Comparison of ENCODE assay signal across 9 cellular contexts in genomic region chr1:43947890-43948437, GRCh38. TPM values are rescaled to one million over a fixed set of nuclear protein-coding genes. Genes with fewer than 3 reads are reported as not detected.
DNase-seq lines count a peak whose midpoint lies in the region; ATAC-seq and TF ChIP-seq lines count a peak whose summit lies in the region.
"Had no signal": no experiment of that assay in that cellular context is flagged by ENCODE, and none has a peak within 500 bp of the region (broad histone marks: within the 10 kb centered on the region; RNA-seq: fewer than 3 reads in every experiment).

No MANE protein-coding gene starts in this region.

- H3K27ac Mint-ChIP-seq in CD14-positive monocyte (peak overlapping the region in 5 of 7 donors; percentile 66 to 98 (median 96)), neural progenitor cell (peak overlapping the region; percentile 58)
- H3K27ac Mint-ChIP-seq in dendritic cell treated with granulocyte-macrophage colony-stimulating factor and Interleukin-4, amounts not matched to agents 40 ng/mL and 50 ng/mL, for 4 days = peak overlapping the region; percentile 93

- peaks cover 18% of the 10 kb centered on the region for H3F3A ChIP-seq in neural progenitor cell (ENCODE audit: low read depth)

- TF ChIP-seq CTCF in CD14-positive monocyte (IDR thresholded peaks at IDR 0.05) (no peak), NB4 (IDR thresholded peaks at IDR 0.05; ENCODE audit: low read depth, low read length) (no peak), neural progenitor cell (IDR thresholded peaks at IDR 0.05) (no peak)

- H3K27me3 ChIP-seq in neural progenitor cell = no peaks in the 10 kb centered on the region

- H3K9me3 Mint-ChIP-seq in CD14-positive monocyte (no peaks in the 10 kb centered on the region), neural progenitor cell (no peaks in the 10 kb centered on the region)
- H3K9me3 Mint-ChIP-seq in dendritic cell treated with granulocyte-macrophage colony-stimulating factor and Interleukin-4, amounts not matched to agents 40 ng/mL and 50 ng/mL, for 4 days = no peaks in the 10 kb centered on the region

- H3K36me3 Mint-ChIP-seq in CD14-positive monocyte (peaks cover 14 to 20% of the 10 kb centered on the region in 2 donors), neural progenitor cell (peaks cover 5% of the 10 kb centered on the region)
- H3K36me3 Mint-ChIP-seq in dendritic cell treated with granulocyte-macrophage colony-stimulating factor and Interleukin-4, amounts not matched to agents 40 ng/mL and 50 ng/mL, for 4 days (ENCODE audit: low read depth) = peaks cover 48% of the 10 kb centered on the region

- intact Hi-C loops in CD14-positive monocyte (cut with micrococcal nuclease) = loop anchor here in 1 of 2 donors (2.0 to 10.0 kb wide), 3 partner anchors 27 to 293 kb away; partner anchors contain the start of genes ATP6V0B, KDM4A and ST3GAL3
- intact Hi-C loops in dendritic cell treated with granulocyte-macrophage colony-stimulating factor and Interleukin-4, amounts not matched to agents 40 ng/mL and 50 ng/mL, for 4 days (cut with micrococcal nuclease) = loop anchor here (2.0 to 10.0 kb wide), 2 partner anchors 43 to 87 kb away; partner anchors contain the start of genes CCDC24 and SLC6A9

- peak overlapping the region; percentile 85 for H3K4me3 ChIP-seq in NB4 (ENCODE audit: low read depth, low read length)
- H3K4me3 ChIP-seq in neural progenitor cell = peak overlapping the region; percentile 75

- TF ChIP-seq POLR2A in NB4 (IDR thresholded peaks at IDR 0.05; ENCODE audit: extremely low read depth, insufficient read length) = no peak

- H3K4me3 Mint-ChIP-seq in CD14-positive monocyte = peak overlapping the region; percentile 88 to 95
- H3K4me3 Mint-ChIP-seq in dendritic cell treated with granulocyte-macrophage colony-stimulating factor and Interleukin-4, amounts not matched to agents 40 ng/mL and 50 ng/mL, for 4 days = peak overlapping the region; percentile 91
- H3K4me3 Mint-ChIP-seq in neural progenitor cell = peak overlapping the region; percentile 90

- peaks cover 17% of the 10 kb centered on the region for H3K4me1 ChIP-seq in neural progenitor cell

- H3K4me2 ChIP-seq in neural progenitor cell = peak overlapping the region; percentile 93

- peaks cover 9% of the 10 kb centered on the region for H4K20me1 ChIP-seq in neural progenitor cell (ENCODE audit: low read depth)

- H3K27ac ChIP-seq in neural progenitor cell = no peak overlapping the region

- H3K27me3 Mint-ChIP-seq in CD14-positive monocyte (ENCODE audit: low read depth in 3 of 3) (no peaks in the 10 kb centered on the region), neural progenitor cell (ENCODE audit: insufficient read depth, low read depth) (peaks cover 2% of the 10 kb centered on the region)
- H3K27me3 Mint-ChIP-seq in dendritic cell treated with granulocyte-macrophage colony-stimulating factor and Interleukin-4, amounts not matched to agents 40 ng/mL and 50 ng/mL, for 4 days = no peaks in the 10 kb centered on the region

- DNase-seq in CD14-positive monocyte (ENCODE audit: low spot score) (no peak), NB4 (ENCODE audit: low read depth) (no peak), neural progenitor cell (ENCODE audit: low spot score) (no peak), DMS153 treated with DMSO at 0.1 percent for 48 hours (lab: John Stamatoyannopoulos, UW; ENCODE audit: unreplicated experiment) (no peak), HuH-7.5 (ENCODE audit: low spot score) (no peak)
- DNase-seq: activated CD4-positive, alpha-beta T cell treated with anti-CD3 and anti-CD28 coated beads, Interleukin-2, amount 50 U/mL, for 1 hour had no signal

- peaks cover 8% of the 10 kb centered on the region for H3K79me2 ChIP-seq in neural progenitor cell (ENCODE audit: low read depth)

- H3K9me3 ChIP-seq in neural progenitor cell (ENCODE audit: low read depth) = no peaks in the 10 kb centered on the region

- no peak for ATAC-seq in HG02623 (IDR thresholded peaks at IDR 0.05; ENCODE audit: unreplicated experiment)
- no peak for ATAC-seq in HG02885 (IDR thresholded peaks at IDR 0.05; ENCODE audit: poor library complexity, unreplicated experiment)

- peaks cover 44% of the 10 kb centered on the region for H3K4me1 Mint-ChIP-seq in CD14-positive monocyte
- H3K4me1 Mint-ChIP-seq in dendritic cell treated with granulocyte-macrophage colony-stimulating factor and Interleukin-4, amounts not matched to agents 40 ng/mL and 50 ng/mL, for 4 days (ENCODE audit: low read depth) = peaks cover 69% of the 10 kb centered on the region
- peaks cover 24% of the 10 kb centered on the region for H3K4me1 Mint-ChIP-seq in neural progenitor cell

- H2AFZ ChIP-seq in neural progenitor cell (replicated peaks) = no peak overlapping the region

- H3K9ac ChIP-seq in neural progenitor cell = no peak overlapping the region

- no peaks in the 10 kb centered on the region for H3K36me3 ChIP-seq in neural progenitor cell

RNA-seq across cellular contexts. Expression of gene IPO13, which starts 1.2 kb away (rescaled TPM):
- 10 to 100 TPM; 10.1 to 10.6 TPM for polyA plus RNA-seq in CD14-positive monocyte
- total RNA-seq in neural progenitor cell (ENCODE audit: low replicate concordance) = 7.2 and 13.2 TPM in 2 replicates

RNA-seq across cellular contexts. Expression of gene ARTN, which starts 14.4 kb away (rescaled TPM):
- not detected for polyA plus RNA-seq in CD14-positive monocyte
- total RNA-seq in neural progenitor cell (ENCODE audit: low replicate concordance) = 2.9 and 4.1 TPM in 2 replicates

RNA-seq across cellular contexts. Expression of gene DPH2, which starts 21.8 kb away (rescaled TPM):
- 10 to 100 TPM; 13.0 to 14.1 TPM for polyA plus RNA-seq in CD14-positive monocyte
- 9.5 and 20.0 TPM in 2 replicates for total RNA-seq in neural progenitor cell (ENCODE audit: low replicate concordance)

RNA-seq across cellular contexts. Expression of gene ATP6V0B, which starts 26.8 kb away (rescaled TPM):
- 1,000 to 10,000 TPM in 1 of 2 donors, 100 to 1,000 TPM in 1; 954 to 1,219 TPM for polyA plus RNA-seq in CD14-positive monocyte
- total RNA-seq in neural progenitor cell (ENCODE audit: low replicate concordance) = 39.2 and 71.2 TPM in 2 replicates

RNA-seq across cellular contexts. Expression of gene B4GALT2, which starts 31.0 kb away (rescaled TPM):
- under 1 TPM in 1 of 2 donors, not detected in 1; 0.30 TPM for polyA plus RNA-seq in CD14-positive monocyte
- total RNA-seq in neural progenitor cell (ENCODE audit: low replicate concordance) = 23.7 and 96.3 TPM in 2 replicates
